In the genomic region with DNA sequence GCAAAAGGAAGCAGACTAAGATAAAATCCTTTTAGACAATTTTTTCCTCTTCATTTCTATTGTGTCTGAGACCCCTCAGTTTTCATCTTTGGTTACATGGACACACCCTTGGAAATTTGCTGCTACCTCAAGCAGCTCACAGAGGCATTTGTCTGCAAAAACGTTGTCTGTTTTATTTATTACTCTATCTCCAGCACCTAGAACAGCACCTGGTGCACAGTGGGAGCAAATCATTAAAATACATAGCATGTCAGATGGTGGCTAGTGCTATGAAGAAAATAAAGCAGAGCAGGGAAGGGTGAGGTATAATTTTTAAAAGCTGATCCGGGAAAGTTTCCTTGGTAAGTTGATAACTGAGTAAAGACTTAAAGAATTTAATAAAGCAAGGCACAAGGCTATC, we compare ENCODE assay signal across 35 cellular contexts. TPM values are rescaled to one million over a fixed set of nuclear protein-coding genes. Genes with fewer than 3 reads are reported as not detected.
"Had no signal": no experiment of that assay in that cellular context is flagged by ENCODE, and none has a peak within 500 bp of the region (broad histone marks: within the 10 kb centered on the region; RNA-seq: fewer than 3 reads in every experiment).

No MANE protein-coding gene starts in this region.

- H3K36me3 ChIP-seq: MG63 had no signal

- H3K4me3 ChIP-seq: MG63 had no signal

- DNase-seq: Karpas-422, Kasumi-1, MG63, MM.1S, MV-4-11, NCI-H1048, NCI-H1092, NCI-H1092 treated with DMSO at 0.1 percent for 48 hours, NCI-H1105, NCI-H1105 treated with DMSO at 0.1 percent for 48 hours, NCI-H1417 treated with DMSO at 0.1 percent for 48 hours, NCI-H1436, NCI-H1436 treated with DMSO at 0.1 percent for 48 hours, NCI-H146, NCI-H1694, NCI-H1694 treated with DMSO at 0.1 percent for 48 hours, NCI-H187, NCI-H187 treated with DMSO at 0.1 percent for 48 hours, NCI-H1930, NCI-H2029, NCI-H2029 treated with DMSO at 0.1 percent for 48 hours, NCI-H2081, NCI-H2081 treated with DMSO at 0.1 percent for 48 hours, NCI-H2107, NCI-H2171, NCI-H2171 treated with DMSO at 0.1 percent for 48 hours, NCI-H2227 treated with DMSO at 0.1 percent for 48 hours, NCI-H226, NCI-H345, NCI-H446, NCI-H446 treated with DMSO at 0.1 percent for 48 hours, NCI-H510A, NCI-H510A treated with DMSO at 0.1 percent for 48 hours, NCI-H524 had no signal

- H3K9me3 ChIP-seq: MG63 had no signal

RNA-seq across cellular contexts. Expression of a gene that starts 14.3 kb away (rescaled TPM):
- total RNA-seq: LHCN-M2 had no signal
